Comparison of ENCODE assay signal across 19 cellular contexts in genomic region chr2:240902615-240903041, GRCh38. TPM values are rescaled to one million over a fixed set of nuclear protein-coding genes. Genes with fewer than 3 reads are reported as not detected.
DNase-seq lines count a peak whose midpoint lies in the region; ATAC-seq and TF ChIP-seq lines count a peak whose summit lies in the region.
"Had no signal": no experiment of that assay in that cellular context is flagged by ENCODE, and none has a peak within 500 bp of the region (broad histone marks: within the 10 kb centered on the region; RNA-seq: fewer than 3 reads in every experiment).

No MANE protein-coding gene starts in this region.

- H3K27ac ChIP-seq in HUES6 (ENCODE audit: low read depth, low read length) (no peak overlapping the region), right cardiac atrium (ENCODE audit: low read length) (no peak overlapping the region), osteoblast (ENCODE audit: low read depth, low read length) (no peak overlapping the region)
- H3K27ac ChIP-seq: RWPE1 had no signal

- H2AFZ ChIP-seq in osteoblast (ENCODE audit: low read length) = no peak overlapping the region

- CTCF ChIA-PET in WTC11 (lab: Charles Lee) = interaction anchor here (0.6 kb wide), 1 partner anchor 240 kb away, joined by 3 read pairs; no protein-coding TSS in a partner anchor

- H3K9me3 Mint-ChIP-seq in CD14-positive monocyte = peaks cover 0 to 6% (median 0%) of the 10 kb centered on the region in 7 donors
- no peaks in the 10 kb centered on the region for H3K9me3 Mint-ChIP-seq in activated naive CD8-positive, alpha-beta T cell treated with anti-CD3 and anti-CD28 coated beads for 36 hours
- H3K9me3 Mint-ChIP-seq in WTC11 = peaks cover 11% of the 10 kb centered on the region
- H3K9me3 Mint-ChIP-seq: CD8-positive, alpha-beta memory T cell had no signal

- H3K9ac ChIP-seq in HUES6 (ENCODE audit: low read length) = peak overlapping the region; percentile 61

- intact Hi-C loops in CD14-positive monocyte (cut with micrococcal nuclease) = no loop called here
- intact Hi-C loops in right cardiac atrium (cut with DNase I) = no loop called here

- H3K9me3 ChIP-seq in HUES6 (ENCODE audit: control insufficient read depth, insufficient read depth, low read depth, low read length) (0 out of 2 replicates have a peak, but pooled peaks cover 5% of the 10 kb centered on the region), right cardiac atrium (ENCODE audit: control insufficient read depth, low read length) (no peaks in the 10 kb centered on the region), osteoblast (ENCODE audit: low read depth, low read length) (no peaks in the 10 kb centered on the region)
- H3K9me3 ChIP-seq: BE2C, HAP-1 had no signal

- H3K27ac Mint-ChIP-seq in CD14-positive monocyte = no peak overlapping the region
- H3K27ac Mint-ChIP-seq in activated naive CD8-positive, alpha-beta T cell treated with anti-CD3 and anti-CD28 coated beads for 36 hours = no peak overlapping the region
- no peak overlapping the region for H3K27ac Mint-ChIP-seq in WTC11
- H3K27ac Mint-ChIP-seq: CD8-positive, alpha-beta memory T cell had no signal

- no peak for ATAC-seq in right cardiac atrium
- ATAC-seq in WTC11 = no peak

- H3K27me3 Mint-ChIP-seq in CD14-positive monocyte (ENCODE audit: low read depth in 3 of 3) (peaks cover 4 to 11% (median 5%) of the 10 kb centered on the region in 3 donors), WTC11 (ENCODE audit: low read depth) (no peaks in the 10 kb centered on the region)
- H3K27me3 Mint-ChIP-seq in activated naive CD8-positive, alpha-beta T cell treated with anti-CD3 and anti-CD28 coated beads for 36 hours = no peaks in the 10 kb centered on the region

- POLR2A ChIA-PET in WTC11 (lab: Charles Lee) = no interaction called here

- H3K36me3 ChIP-seq in HUES6 (ENCODE audit: control insufficient read depth, insufficient read depth, low read length) (no peaks in the 10 kb centered on the region), osteoblast (ENCODE audit: insufficient read depth, low read length) (no peaks in the 10 kb centered on the region)
- H3K36me3 ChIP-seq: BE2C, HAP-1 had no signal

- DNase-seq in CD14-positive monocyte (ENCODE audit: low spot score) = peak; percentile 33
- peak; percentile 13 to 31 (median 29) for DNase-seq in right cardiac atrium
- peak; percentile 84 for DNase-seq in osteoblast (ENCODE audit: insufficient read length, low spot score, missing footprints)
- no peak for DNase-seq in activated naive CD8-positive, alpha-beta T cell treated with anti-CD3 and anti-CD28 coated beads for 36 hours
- DNase-seq in superior temporal gyrus (ENCODE audit: extremely low spot score) = no peak
- DNase-seq in WTC11 (ENCODE audit: low spot score) = no peak
- DNase-seq: BE2C; CD8-positive, alpha-beta memory T cell; IMR-90; NCI-H1417; NCI-H2081 treated with DMSO at 0.1 percent for 48 hours; NCI-H226; NCI-H526 treated with DMSO at 0.1 percent for 48 hours had no signal

- WGBS in right cardiac atrium = 25% methylated on average over 7 of the region's 7 CpGs

- H3K36me3 Mint-ChIP-seq in CD14-positive monocyte (no peaks in the 10 kb centered on the region), WTC11 (peaks cover 3% of the 10 kb centered on the region)
- H3K36me3 Mint-ChIP-seq in activated naive CD8-positive, alpha-beta T cell treated with anti-CD3 and anti-CD28 coated beads for 36 hours = no peaks in the 10 kb centered on the region
- H3K36me3 Mint-ChIP-seq: CD8-positive, alpha-beta memory T cell had no signal

- H3K4me1 ChIP-seq in HUES6 (ENCODE audit: control insufficient read depth, insufficient read depth, low read length) = no peaks in the 10 kb centered on the region
- no peaks in the 10 kb centered on the region for H3K4me1 ChIP-seq in right cardiac atrium (ENCODE audit: control insufficient read depth, insufficient read depth, low read length)
- no peaks in the 10 kb centered on the region for H3K4me1 ChIP-seq in osteoblast (ENCODE audit: insufficient read depth, low read length)
- H3K4me1 ChIP-seq: BE2C, HAP-1 had no signal

- H3K4me3 ChIP-seq in HUES6 (ENCODE audit: low read depth, low read length) = no peak overlapping the region
- H3K4me3 ChIP-seq in right cardiac atrium (ENCODE audit: low read length) = no peak overlapping the region
- no peak overlapping the region for H3K4me3 ChIP-seq in osteoblast (ENCODE audit: insufficient read depth, low read length)
- H3K4me3 ChIP-seq: HAP-1 had no signal

- H3K27me3 ChIP-seq in HUES6 (ENCODE audit: control insufficient read depth, insufficient read depth, low read length) = peaks cover 16% of the 10 kb centered on the region; the same call in 1 of the 2 replicates
- no peaks in the 10 kb centered on the region for H3K27me3 ChIP-seq in right cardiac atrium (ENCODE audit: control insufficient read depth, insufficient read depth)
- H3K27me3 ChIP-seq in osteoblast (ENCODE audit: insufficient read depth, low read length) = peaks cover 16% of the 10 kb centered on the region
- H3K27me3 ChIP-seq: BE2C had no signal

- H3K4me2 ChIP-seq in osteoblast (ENCODE audit: insufficient read depth, low read length) = no peak overlapping the region

- H4K20me1 ChIP-seq in osteoblast (ENCODE audit: insufficient read depth, low read length) = no peaks in the 10 kb centered on the region

- TF ChIP-seq CTCF in CD14-positive monocyte (IDR thresholded peaks at IDR 0.05) (no peak), osteoblast (IDR thresholded peaks at IDR 0.05; ENCODE audit: extremely low read depth, low read depth, low read length) (no peak), WTC11 (IDR thresholded peaks at IDR 0.05) (no peak)

- H3K4me1 Mint-ChIP-seq in CD14-positive monocyte (no peaks in the 10 kb centered on the region), WTC11 (no peaks in the 10 kb centered on the region)
- no peaks in the 10 kb centered on the region for H3K4me1 Mint-ChIP-seq in activated naive CD8-positive, alpha-beta T cell treated with anti-CD3 and anti-CD28 coated beads for 36 hours
- H3K4me1 Mint-ChIP-seq: CD8-positive, alpha-beta memory T cell had no signal

- H3K4me3 Mint-ChIP-seq in CD14-positive monocyte (no peak overlapping the region), WTC11 (no peak overlapping the region)
- H3K4me3 Mint-ChIP-seq in activated naive CD8-positive, alpha-beta T cell treated with anti-CD3 and anti-CD28 coated beads for 36 hours = no peak overlapping the region
- H3K4me3 Mint-ChIP-seq: CD8-positive, alpha-beta memory T cell had no signal

- H3K79me2 ChIP-seq in osteoblast (ENCODE audit: insufficient read depth, low read length) = no peaks in the 10 kb centered on the region

TF ChIP-seq in WTC11, 78 proteins besides CTCF, POLR2A, EP300 and RAD21 (continues in another document):
- TF ChIP-seq ZNF317 (CRISPR knock-in tag; IDR thresholded peaks at IDR 0.05; ENCODE audit: borderline replicate concordance, low read depth) (no peak), USF1 (CRISPR knock-in tag; IDR thresholded peaks at IDR 0.05) (no peak), FOXK1 (CRISPR knock-in tag; IDR thresholded peaks at IDR 0.05) (no peak), ZNF138 (CRISPR knock-in tag; conservative IDR thresholded peaks at IDR 0.05) (no peak), IRF2 (CRISPR knock-in tag; IDR thresholded peaks at IDR 0.05; ENCODE audit: borderline replicate concordance, low read depth) (no peak), CBFB (CRISPR knock-in tag; IDR thresholded peaks at IDR 0.05; ENCODE audit: low read depth) (no peak), E2F5 (CRISPR knock-in tag; IDR thresholded peaks at IDR 0.05) (no peak)

RNA-seq across cellular contexts. Expression of gene CROCC2, which starts 3.5 kb away (rescaled TPM):
- polyA plus RNA-seq in CD14-positive monocyte (not detected), right cardiac atrium (not detected)
- total RNA-seq in right cardiac atrium (under 1 TPM in 1 of 4 donors, not detected in 3; 0.03 TPM), osteoblast (under 0.01 TPM in 2 replicates), WTC11 (2021) (not detected in 3 replicates)
- total RNA-seq in activated naive CD8-positive, alpha-beta T cell treated with anti-CD3 and anti-CD28 coated beads for 36 hours = not detected
- total RNA-seq: CD8-positive, alpha-beta memory T cell; IMR-90; OCI-LY7 had no signal
- polyA plus RNA-seq: AG04450; CD8-positive, alpha-beta memory T cell; IMR-90 had no signal

RNA-seq across cellular contexts. Expression of gene MAB21L4, which starts 6.7 kb away (rescaled TPM):
- polyA plus RNA-seq in CD14-positive monocyte (not detected), right cardiac atrium (not detected)
- total RNA-seq in right cardiac atrium (not detected), osteoblast (not detected in 2 replicates), WTC11 (2021) (not detected in 3 replicates)
- total RNA-seq in activated naive CD8-positive, alpha-beta T cell treated with anti-CD3 and anti-CD28 coated beads for 36 hours = not detected
- total RNA-seq: CD8-positive, alpha-beta memory T cell; IMR-90; LHCN-M2; OCI-LY7 had no signal
- polyA plus RNA-seq: AG04450; CD8-positive, alpha-beta memory T cell; IMR-90 had no signal

RNA-seq across cellular contexts. Expression of gene AGXT, which starts 34.0 kb away (rescaled TPM):
- not detected for polyA plus RNA-seq in CD14-positive monocyte
- not detected for total RNA-seq in right cardiac atrium
- polyA plus RNA-seq in right cardiac atrium = 0.14 TPM
- total RNA-seq in osteoblast = not detected in 2 replicates
- not detected for total RNA-seq in activated naive CD8-positive, alpha-beta T cell treated with anti-CD3 and anti-CD28 coated beads for 36 hours
- total RNA-seq in WTC11 (2021) = 0.16 to 0.37 TPM (median 0.24 TPM) in 3 replicates
- total RNA-seq: CD8-positive, alpha-beta memory T cell; IMR-90; LHCN-M2; OCI-LY7 had no signal
- polyA plus RNA-seq: AG04450; CD8-positive, alpha-beta memory T cell; IMR-90 had no signal

Comparison
In these comparisons a context has a peak if more than half of its experiments do, and no peak if none do; other contexts are left out.
1. DNase-seq: peak in CD14-positive monocyte (single experiment), right cardiac atrium (3 of 3) and osteoblast (single experiment); none in activated naive CD8-positive, alpha-beta T cell treated with anti-CD3 and anti-CD28 coated beads for 36 hours (single experiment), superior temporal gyrus (single experiment) and WTC11 (single experiment).